In genomic region chr17:19579192-19579668, GRCh38 we compare ENCODE assay signal across 16 cellular contexts. TPM values are rescaled to one million over a fixed set of nuclear protein-coding genes. Genes with fewer than 3 reads are reported as not detected.
DNase-seq lines count a peak whose midpoint lies in the region; ATAC-seq and TF ChIP-seq lines count a peak whose summit lies in the region.
"Had no signal": no experiment of that assay in that cellular context is flagged by ENCODE, and none has a peak within 500 bp of the region (broad histone marks: within the 10 kb centered on the region; RNA-seq: fewer than 3 reads in every experiment).

No MANE protein-coding gene starts in this region.

- no peaks in the 10 kb centered on the region for H3K36me3 Mint-ChIP-seq in GM23338 (ENCODE audit: low read depth)

- no peak overlapping the region for H3K27ac Mint-ChIP-seq in GM23338
- H3K27ac Mint-ChIP-seq: activated CD8-positive, alpha-beta T cell treated with anti-CD3 and anti-CD28 coated beads, Interleukin-2, amount 10 ng/mL, durations not matched to agents 7 days and 5 days had no signal

- H4K20me1 ChIP-seq in GM23338 (replicated peaks; ENCODE audit: insufficient read depth): no peaks in the 10 kb centered on the region

- H3K36me3 ChIP-seq in GM23338 (ENCODE audit: insufficient read depth): no peaks in the 10 kb centered on the region
- H3K36me3 ChIP-seq in colonic mucosa: no peaks in the 10 kb centered on the region
- H3K36me3 ChIP-seq in MG63: no peaks in the 10 kb centered on the region

- H3K9me3 ChIP-seq in colonic mucosa (no peaks in the 10 kb centered on the region), MG63 (no peaks in the 10 kb centered on the region)

- H3K9ac ChIP-seq in colonic mucosa (ENCODE audit: low read depth in 2 of 2, low read length in 2 of 2): no peak overlapping the region

- peak overlapping the region; percentile 88 for H2AFZ ChIP-seq in GM23338

- H3K4me1 Mint-ChIP-seq in GM23338: peaks cover 11% of the 10 kb centered on the region; the same call in 2 of the 3 replicates
- H3K4me1 Mint-ChIP-seq: neural crest cell had no signal

- DNase-seq in GM23338 (ENCODE audit: low spot score) (peak; percentile 57), colonic mucosa (no peak), iPS-NIHi11 (ENCODE audit: low spot score) (peak; percentile 58), retina (peak; percentile 57), MG63 (no peak), T1000 (lab: John Stamatoyannopoulos, UW) (no peak)
- DNase-seq: activated CD8-positive, alpha-beta T cell treated with anti-CD3 and anti-CD28 coated beads, Interleukin-2, amount 10 ng/mL, durations not matched to agents 7 days and 5 days; activated effector memory CD4-positive, alpha-beta T cell treated with anti-CD3 and anti-CD28 coated beads, Interleukin-2, amount 50 U/mL, for 16 hours; kidney; NCI-H1092; RPMI8226; stimulated activated CD4-positive, alpha-beta T cell treated with anti-CD3 and anti-CD28 coated beads, Interleukin-15, amount 100 ng/mL, for 24 hours had no signal

- H3F3A ChIP-seq in GM23338 (replicated peaks; ENCODE audit: low read depth): peaks cover 11% of the 10 kb centered on the region; the same call in 1 of the 2 replicates

- intact Hi-C loops in colonic mucosa (cut with DNase I): no loop called here

- H3K4me3 ChIP-seq in GM23338: peak overlapping the region; percentile 68
- peak overlapping the region; percentile 28 for H3K4me3 ChIP-seq in colonic mucosa
- H3K4me3 ChIP-seq in MG63: no peak overlapping the region
- H3K4me3 ChIP-seq: GM12878 had no signal

- ATAC-seq in GM23338 (peak; percentile 76), GM19397 (IDR thresholded peaks at IDR 0.05; ENCODE audit: unreplicated experiment) (no peak), HG03520 (IDR thresholded peaks at IDR 0.05; ENCODE audit: unreplicated experiment) (no peak)
- ATAC-seq: activated CD8-positive, alpha-beta T cell treated with anti-CD3 and anti-CD28 coated beads, Interleukin-2, amount 10 ng/mL, durations not matched to agents 7 days and 5 days; GM12878 had no signal

- H3K27me3 ChIP-seq in GM23338 (ENCODE audit: insufficient read depth): peaks cover 27% of the 10 kb centered on the region
- H3K27me3 ChIP-seq in colonic mucosa: peaks cover 19% of the 10 kb centered on the region
- H3K27me3 ChIP-seq in MG63: no peaks in the 10 kb centered on the region

- no peaks in the 10 kb centered on the region for H3K9me2 ChIP-seq in GM23338 (ENCODE audit: insufficient read depth)

- H3K4me1 ChIP-seq in GM23338 (ENCODE audit: insufficient read depth) (peaks cover 12% of the 10 kb centered on the region; the same call in 1 of the 2 replicates), colonic mucosa (no peaks in the 10 kb centered on the region)

- peak overlapping the region; percentile 77 for H3K4me3 Mint-ChIP-seq in GM23338
- H3K4me3 Mint-ChIP-seq: activated CD8-positive, alpha-beta T cell treated with anti-CD3 and anti-CD28 coated beads, Interleukin-2, amount 10 ng/mL, durations not matched to agents 7 days and 5 days had no signal

- no peaks in the 10 kb centered on the region for H3K9me3 Mint-ChIP-seq in GM23338
- H3K9me3 Mint-ChIP-seq: neural crest cell had no signal

- no peak overlapping the region for H3K27ac ChIP-seq in GM23338 (ENCODE audit: low read depth)
- no peak overlapping the region for H3K27ac ChIP-seq in colonic mucosa

- H3K4me2 ChIP-seq in GM23338: peak overlapping the region; percentile 85

- TF ChIP-seq CTCF in GM23338 (conservative IDR thresholded peaks at IDR 0.05; ENCODE audit: low read depth in 2 of 2) (no peak), colonic mucosa (IDR thresholded peaks at IDR 0.05) (no peak)

- H3K27me3 Mint-ChIP-seq in GM23338 (ENCODE audit: insufficient read depth, low read depth, poor library complexity): peaks cover 25% of the 10 kb centered on the region

- H3K79me2 ChIP-seq in GM23338 (replicated peaks; ENCODE audit: insufficient read depth): no peaks in the 10 kb centered on the region

TF ChIP-seq in GM23338, 12 proteins besides CTCF, POLR2A, EP300 and RAD21 (continues in another document):
- TF ChIP-seq ZNF462 (CRISPR knock-in tag; IDR thresholded peaks at IDR 0.05) (no peak), ETS1 (IDR thresholded peaks at IDR 0.05) (no peak), ZNF331 (CRISPR knock-in tag; IDR thresholded peaks at IDR 0.05; ENCODE audit: low read depth) (no peak)

RNA-seq across cellular contexts. Expression of gene SLC47A1, which starts 45.6 kb away (rescaled TPM):
- total RNA-seq in GM23338 (2014; rRNA removed; shearing (Covaris generic)): 1.9 and 4.5 TPM in 2 replicates
- 0.53 and 0.64 TPM in 2 replicates for polyA plus RNA-seq in GM23338 (2016; fragmentation: Nextera tagmentation; extraction: Ambion mirVana)
- total RNA-seq in colonic mucosa: 1 to 10 TPM in 1 of 2 donors, under 1 TPM in 1; 0.37 to 1.0 TPM
- 8.1 and 12.0 TPM in 2 replicates for total RNA-seq in MG63 (2014; rRNA removed; shearing (Covaris generic); ENCODE audit: low replicate concordance)
- total RNA-seq: activated CD8-positive, alpha-beta T cell treated with anti-CD3 and anti-CD28 coated beads, Interleukin-2, amount 10 ng/mL, durations not matched to agents 7 days and 5 days had no signal
- polyA plus RNA-seq: GM12878 had no signal

Comparison
In these comparisons a context has a peak if more than half of its experiments do, and no peak if none do; other contexts are left out.
1. DNase-seq: peak in GM23338 (single experiment), iPS-NIHi11 (single experiment) and retina (single experiment); none in colonic mucosa (single experiment), MG63 (single experiment) and T1000 (single experiment).